1 cellular context compared by ENCODE assay signal in the genomic region with DNA sequence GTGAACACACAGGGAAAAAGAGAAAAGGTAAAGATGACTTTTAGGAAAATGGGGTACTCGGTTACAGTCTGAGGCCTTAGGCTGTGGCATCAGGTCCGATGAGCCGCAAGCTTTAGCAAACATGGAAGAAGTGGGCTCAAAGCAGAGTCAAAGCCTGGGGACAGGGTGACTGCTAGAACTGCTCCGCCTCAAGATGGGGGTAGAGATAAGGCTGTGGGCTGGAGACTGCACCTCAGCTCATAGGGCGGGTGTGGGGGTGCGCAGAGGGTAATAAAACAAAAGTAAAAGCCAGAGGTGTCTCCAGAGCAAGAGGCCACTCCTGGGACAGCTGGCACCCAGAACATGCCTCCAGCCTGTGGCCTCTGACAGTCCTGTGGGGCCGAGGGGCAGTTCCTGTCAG.
TF ChIP-seq lines count a peak whose summit lies in the region.

No MANE protein-coding gene starts in this region.

TF ChIP-seq in IMR-90, 13 proteins besides CTCF, POLR2A, EP300 and RAD21:
- TF ChIP-seq, protein P1, sequence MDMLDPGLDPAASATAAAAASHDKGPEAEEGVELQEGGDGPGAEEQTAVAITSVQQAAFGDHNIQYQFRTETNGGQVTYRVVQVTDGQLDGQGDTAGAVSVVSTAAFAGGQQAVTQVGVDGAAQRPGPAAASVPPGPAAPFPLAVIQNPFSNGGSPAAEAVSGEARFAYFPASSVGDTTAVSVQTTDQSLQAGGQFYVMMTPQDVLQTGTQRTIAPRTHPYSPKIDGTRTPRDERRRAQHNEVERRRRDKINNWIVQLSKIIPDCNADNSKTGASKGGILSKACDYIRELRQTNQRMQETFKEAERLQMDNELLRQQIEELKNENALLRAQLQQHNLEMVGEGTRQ (IDR thresholded peaks at IDR 0.05; ENCODE audit: low read depth, low read length) = no peak
- TF ChIP-seq NFE2L2 (IDR thresholded peaks at IDR 0.05; ENCODE audit: low read depth, low read length) = no peak
- no peak for TF ChIP-seq BHLHE40 (IDR thresholded peaks at IDR 0.05; ENCODE audit: low read depth, low read length)
- TF ChIP-seq MXI1 (IDR thresholded peaks at IDR 0.05; ENCODE audit: borderline replicate concordance, low read depth, low read length) = no peak
- no peak for TF ChIP-seq CHD1 (IDR thresholded peaks at IDR 0.05; ENCODE audit: low read depth, low read length)
- TF ChIP-seq RCOR1 (IDR thresholded peaks at IDR 0.05; ENCODE audit: insufficient replicate concordance, low read length) = no peak
- no peak for TF ChIP-seq RFX5 (IDR thresholded peaks at IDR 0.05; ENCODE audit: low read depth, low read length)
- TF ChIP-seq, protein P2, sequence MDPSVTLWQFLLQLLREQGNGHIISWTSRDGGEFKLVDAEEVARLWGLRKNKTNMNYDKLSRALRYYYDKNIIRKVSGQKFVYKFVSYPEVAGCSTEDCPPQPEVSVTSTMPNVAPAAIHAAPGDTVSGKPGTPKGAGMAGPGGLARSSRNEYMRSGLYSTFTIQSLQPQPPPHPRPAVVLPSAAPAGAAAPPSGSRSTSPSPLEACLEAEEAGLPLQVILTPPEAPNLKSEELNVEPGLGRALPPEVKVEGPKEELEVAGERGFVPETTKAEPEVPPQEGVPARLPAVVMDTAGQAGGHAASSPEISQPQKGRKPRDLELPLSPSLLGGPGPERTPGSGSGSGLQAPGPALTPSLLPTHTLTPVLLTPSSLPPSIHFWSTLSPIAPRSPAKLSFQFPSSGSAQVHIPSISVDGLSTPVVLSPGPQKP (IDR thresholded peaks at IDR 0.05; ENCODE audit: borderline replicate concordance, low read depth, low read length) = no peak
- TF ChIP-seq MAFK (IDR thresholded peaks at IDR 0.05; ENCODE audit: low read depth, low read length) = no peak
- TF ChIP-seq CEBPB (IDR thresholded peaks at IDR 0.05; ENCODE audit: low read depth, low read length) = no peak
- no peak for TF ChIP-seq SMC3 (IDR thresholded peaks at IDR 0.05; ENCODE audit: low read depth, low read length)
- TF ChIP-seq FOS (IDR thresholded peaks at IDR 0.05; ENCODE audit: low read depth, low read length) = no peak
- TF ChIP-seq MAZ (IDR thresholded peaks at IDR 0.05; ENCODE audit: borderline replicate concordance, low read depth, low read length) = no peak
